Comparison of ENCODE assay signal across 14 cellular contexts in the genomic region with DNA sequence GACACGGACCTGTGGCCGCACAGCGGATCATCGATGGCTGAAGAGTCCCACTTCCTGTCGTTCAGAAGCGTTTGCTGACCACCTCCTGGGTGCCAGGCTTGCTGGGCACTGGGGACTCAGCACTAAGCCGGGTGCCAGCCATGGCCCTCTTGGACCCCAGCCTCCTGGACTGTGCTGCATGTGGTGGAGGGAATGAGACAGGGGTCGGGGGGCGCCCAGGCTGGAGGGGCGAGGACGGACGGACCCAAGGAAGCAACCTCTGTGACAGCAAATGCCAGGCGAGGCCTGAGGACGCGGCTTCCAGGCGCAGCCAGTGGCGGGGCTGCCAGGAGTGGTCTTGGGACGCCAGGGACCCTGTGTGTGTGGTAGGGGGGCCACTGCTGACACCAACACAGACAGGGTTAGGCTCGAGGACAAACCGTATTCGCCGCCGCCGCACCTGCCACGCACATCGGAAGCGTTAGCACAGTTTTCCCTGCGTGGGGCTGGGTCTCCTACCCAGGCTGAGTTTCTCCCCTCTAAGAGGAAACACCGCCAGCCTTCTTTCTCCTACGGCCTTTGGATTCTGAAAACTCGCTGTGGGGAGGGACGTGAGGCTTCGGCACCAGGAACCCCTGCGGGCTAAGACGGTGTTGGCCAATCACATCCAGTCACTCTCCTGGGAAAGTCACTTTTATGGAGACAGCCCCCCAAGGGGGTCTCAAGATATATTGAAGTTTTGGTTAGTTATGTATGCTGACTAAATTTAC. TPM values are rescaled to one million over a fixed set of nuclear protein-coding genes. Genes with fewer than 3 reads are reported as not detected.
DNase-seq lines count a peak whose midpoint lies in the region; ATAC-seq and TF ChIP-seq lines count a peak whose summit lies in the region.
"Had no signal": no experiment of that assay in that cellular context is flagged by ENCODE, and none has a peak within 500 bp of the region (broad histone marks: within the 10 kb centered on the region; RNA-seq: fewer than 3 reads in every experiment).

No MANE protein-coding gene starts in this region.

- H3K27me3 ChIP-seq in uterus: no peaks in the 10 kb centered on the region

- peak overlapping the region; percentile 4 for H3K4me3 Mint-ChIP-seq in glutamatergic neuron (ENCODE audit: unreplicated experiment)
- H3K4me3 Mint-ChIP-seq in osteocyte (ENCODE audit: unreplicated experiment): peak overlapping the region; percentile 3
- H3K4me3 Mint-ChIP-seq: stimulated activated naive CD8-positive, alpha-beta T cell treated with anti-CD3 and anti-CD28 coated beads, Interleukin-15, amount 100 ng/mL, for 72 hours had no signal

- peaks cover 0 to 5% of the 10 kb centered on the region in 2 donors for H3K4me1 ChIP-seq in uterus

- peak; percentile 16 for DNase-seq in Right ventricle myocardium inferior (ENCODE audit: missing footprints)
- no peak for DNase-seq in left cardiac atrium
- DNase-seq in glutamatergic neuron: no peak
- no peak for DNase-seq in osteocyte (ENCODE audit: extremely low spot score, unreplicated experiment)
- peak; percentile 24 to 27 for DNase-seq in uterus
- DNase-seq in hippocampal formation (lab: John Stamatoyannopoulos, UW): no peak
- no peak for DNase-seq in NCI-H345 treated with DMSO at 0.1 percent for 48 hours (lab: John Stamatoyannopoulos, UW; ENCODE audit: unreplicated experiment)
- DNase-seq: activated T-cell treated with anti-CD3 and anti-CD28 coated beads, Interleukin-2, amount 50 U/mL, for 1 hour; NCI-H2171 treated with DMSO at 0.1 percent for 48 hours; stimulated activated CD4-positive, alpha-beta T cell treated with anti-CD3 and anti-CD28 coated beads, Interleukin-4, amount 100 ng/mL, for 24 hours; stimulated activated naive CD8-positive, alpha-beta T cell treated with anti-CD3 and anti-CD28 coated beads, Interleukin-15, amount 100 ng/mL, for 72 hours had no signal

- peaks cover 8% of the 10 kb centered on the region for H3K27me3 Mint-ChIP-seq in glutamatergic neuron (ENCODE audit: unreplicated experiment)
- no peaks in the 10 kb centered on the region for H3K27me3 Mint-ChIP-seq in osteocyte (ENCODE audit: unreplicated experiment)
- H3K27me3 Mint-ChIP-seq: stimulated activated naive CD8-positive, alpha-beta T cell treated with anti-CD3 and anti-CD28 coated beads, Interleukin-15, amount 100 ng/mL, for 72 hours had no signal

- H3K4me3 ChIP-seq in uterus: no peak overlapping the region

- TF ChIP-seq CTCF in glutamatergic neuron (IDR thresholded peaks at IDR 0.05; ENCODE audit: partially characterized antibody, unreplicated experiment): no peak
- no peak for TF ChIP-seq CTCF in osteocyte (IDR thresholded peaks at IDR 0.05)
- no peak for TF ChIP-seq CTCF in uterus (IDR thresholded peaks at IDR 0.05)

- H3K27ac Mint-ChIP-seq in glutamatergic neuron (ENCODE audit: unreplicated experiment) (no peak overlapping the region), osteocyte (ENCODE audit: unreplicated experiment) (peak overlapping the region; percentile 90)
- H3K27ac Mint-ChIP-seq: stimulated activated naive CD8-positive, alpha-beta T cell treated with anti-CD3 and anti-CD28 coated beads, Interleukin-15, amount 100 ng/mL, for 72 hours had no signal

- peaks cover 11% of the 10 kb centered on the region for H3K4me1 Mint-ChIP-seq in glutamatergic neuron (ENCODE audit: low read depth, unreplicated experiment)
- H3K4me1 Mint-ChIP-seq in osteocyte (ENCODE audit: unreplicated experiment): peaks cover 56% of the 10 kb centered on the region

- intact Hi-C loops in Right ventricle myocardium inferior (cut with DNase I): no loop called here
- intact Hi-C loops in left cardiac atrium (cut with DNase I): no loop called here
- intact Hi-C loops in uterus (cut with DNase I; ENCODE audit: low total_unique reads): no loop called here

- no peak for ATAC-seq in Right ventricle myocardium inferior
- ATAC-seq in left cardiac atrium: no peak
- no peak for ATAC-seq in GM18520 (IDR thresholded peaks at IDR 0.05; ENCODE audit: unreplicated experiment)
- ATAC-seq: stimulated activated naive CD8-positive, alpha-beta T cell treated with anti-CD3 and anti-CD28 coated beads, Interleukin-15, amount 100 ng/mL, for 72 hours had no signal

- H3K9me3 Mint-ChIP-seq in glutamatergic neuron (ENCODE audit: unreplicated experiment) (peaks cover 2% of the 10 kb centered on the region), osteocyte (ENCODE audit: unreplicated experiment) (no peaks in the 10 kb centered on the region)
- H3K9me3 Mint-ChIP-seq: stimulated activated naive CD8-positive, alpha-beta T cell treated with anti-CD3 and anti-CD28 coated beads, Interleukin-15, amount 100 ng/mL, for 72 hours had no signal

- no peaks in the 10 kb centered on the region for H3K36me3 Mint-ChIP-seq in glutamatergic neuron (ENCODE audit: unreplicated experiment)
- no peaks in the 10 kb centered on the region for H3K36me3 Mint-ChIP-seq in osteocyte (ENCODE audit: unreplicated experiment)

- no peak for TF ChIP-seq POLR2A in uterus (IDR thresholded peaks at IDR 0.05)

- H3K36me3 ChIP-seq in uterus: no peaks in the 10 kb centered on the region
- H3K36me3 ChIP-seq: neutrophil had no signal

- no peaks in the 10 kb centered on the region for H3K9me3 ChIP-seq in uterus
- H3K9me3 ChIP-seq: neutrophil had no signal

- H3K27ac ChIP-seq in uterus: peak overlapping the region; percentile 96
- H3K27ac ChIP-seq: neutrophil, VCaP had no signal

RNA-seq across cellular contexts. Expression of a gene that starts 3.1 kb away (rescaled TPM):
- total RNA-seq in Right ventricle myocardium inferior (21.8 TPM), left cardiac atrium (10 to 100 TPM; 38.3 to 44.3 TPM), glutamatergic neuron (ENCODE audit: unreplicated experiment) (7.7 TPM), osteocyte (440 and 449 TPM in 2 replicates), uterus (100 to 1,000 TPM in 2 of 4 donors, 10 to 100 TPM in 2; 86.1 to 143 (median 117) TPM)

RNA-seq across cellular contexts. Expression of a gene that starts 12.2 kb away (rescaled TPM):
- 119 TPM for total RNA-seq in Right ventricle myocardium inferior
- 10 to 100 TPM; 63.5 to 69.2 TPM for total RNA-seq in left cardiac atrium
- total RNA-seq in glutamatergic neuron (ENCODE audit: unreplicated experiment): 124 TPM
- total RNA-seq in osteocyte: 92.9 and 95.7 TPM in 2 replicates
- 10 to 100 TPM; 35.6 to 94.5 (median 49.7) TPM for total RNA-seq in uterus

RNA-seq across cellular contexts. Expression of a gene that starts 13.6 kb away (rescaled TPM):
- total RNA-seq in Right ventricle myocardium inferior (265 TPM), left cardiac atrium (100 to 1,000 TPM; 184 to 199 TPM), glutamatergic neuron (ENCODE audit: unreplicated experiment) (130 TPM), osteocyte (116 and 120 TPM in 2 replicates), uterus (10 to 100 TPM; 13.2 to 75.8 (median 31.1) TPM)

RNA-seq across cellular contexts. Expression of a gene that starts 30.3 kb away (rescaled TPM):
- total RNA-seq in Right ventricle myocardium inferior: 0.51 TPM
- total RNA-seq in left cardiac atrium: under 1 TPM; 0.44 to 0.65 TPM
- total RNA-seq in glutamatergic neuron (ENCODE audit: unreplicated experiment): 1.3 TPM
- 0.57 and 0.97 TPM in 2 replicates for total RNA-seq in osteocyte
- under 1 TPM in 2 of 4 donors, not detected in 2; 0.14 to 0.34 TPM for total RNA-seq in uterus

RNA-seq across cellular contexts. Expression of a gene that starts 36.8 kb away (rescaled TPM):
- total RNA-seq in Right ventricle myocardium inferior: 119 TPM
- total RNA-seq in left cardiac atrium: 10 to 100 TPM; 31.8 to 32.5 TPM
- 18.7 TPM for total RNA-seq in glutamatergic neuron (ENCODE audit: unreplicated experiment)
- 23.5 and 24.7 TPM in 2 replicates for total RNA-seq in osteocyte
- total RNA-seq in uterus: 10 to 100 TPM in 2 of 4 donors, 1 to 10 TPM in 2; 3.5 to 23.9 (median 16.4) TPM

Comparison
In these comparisons a context has a peak if more than half of its experiments do, and no peak if none do; other contexts are left out.
1. DNase-seq: peak in Right ventricle myocardium inferior (single experiment) and uterus (2 of 2); none in left cardiac atrium (single experiment), glutamatergic neuron (single experiment), osteocyte (single experiment), hippocampal formation (0 of 2) and NCI-H345 treated with DMSO at 0.1 percent for 48 hours (single experiment).